Comparison of ENCODE assay signal across 9 cellular contexts in the genomic region with DNA sequence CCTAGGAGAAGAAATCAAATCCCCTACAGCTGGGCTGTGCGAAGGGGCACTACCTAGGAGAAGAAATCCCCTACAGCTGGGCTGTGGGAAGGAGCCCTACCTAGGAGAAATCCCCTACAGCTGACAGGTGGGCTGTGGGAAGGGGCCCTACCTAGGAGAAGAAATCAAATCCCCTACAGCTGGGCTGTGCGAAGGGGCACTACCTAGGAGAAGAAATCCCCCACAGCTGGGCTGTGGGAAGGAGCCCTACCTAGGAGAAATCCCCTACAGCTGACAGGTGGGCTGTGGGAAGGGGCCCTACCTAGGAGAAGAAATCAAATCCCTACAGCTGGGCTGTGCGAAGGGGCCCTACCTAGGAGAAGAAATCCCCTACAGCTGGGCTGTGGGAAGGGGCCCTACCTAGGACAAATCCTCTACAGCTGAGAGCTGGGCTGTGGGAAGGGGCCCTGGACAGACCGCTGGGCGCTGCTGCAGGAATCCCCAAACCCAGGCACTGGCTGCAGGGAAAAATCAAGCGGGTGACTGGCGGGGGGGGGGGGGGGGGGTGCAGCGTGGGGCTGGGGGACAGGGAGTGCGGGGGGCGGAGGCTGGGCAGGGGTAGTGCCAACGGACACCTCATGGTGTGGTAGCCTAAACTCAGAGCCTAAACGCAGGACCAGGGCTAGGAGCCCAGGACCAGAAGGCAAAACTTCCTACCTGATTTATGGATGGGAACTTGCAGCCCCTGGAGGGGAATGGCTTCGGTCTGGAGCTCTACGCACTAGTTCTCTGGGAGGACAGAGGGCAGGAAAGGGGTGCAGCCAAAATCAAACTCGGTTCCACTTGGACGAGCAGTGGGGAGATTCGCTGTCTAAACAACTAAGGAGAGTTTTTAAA. TPM values are rescaled to one million over a fixed set of nuclear protein-coding genes. Genes with fewer than 3 reads are reported as not detected.
A peak's percentile ranks its signal among the peaks of the same experiment; 100 is the strongest.
DNase-seq lines count a peak whose midpoint lies in the region; ATAC-seq and TF ChIP-seq lines count a peak whose summit lies in the region.
"Not testable (repeated sequence)": the region's sequence is repeated elsewhere in the genome, so short reads cannot be mapped to it uniquely, and the experiment has no call there.
"Had no signal": no experiment of that assay in that cellular context is flagged by ENCODE, and none has a peak within 500 bp of the region (broad histone marks: within the 10 kb centered on the region; RNA-seq: fewer than 3 reads in every experiment).

No MANE protein-coding gene starts in this region.

- peak overlapping the region; percentile 89 for H3K4me3 Mint-ChIP-seq in dendritic cell treated with granulocyte-macrophage colony-stimulating factor and Interleukin-4, amounts not matched to agents 40 ng/mL and 50 ng/mL, for 4 days

- not testable (repeated sequence) for TF ChIP-seq RAD21 in IMR-90 (IDR thresholded peaks at IDR 0.05; ENCODE audit: low read length)

- peak overlapping the region; percentile 83 for H3K23ac ChIP-seq in IMR-90 (ENCODE audit: low read depth, low read length)

- H3K79me1 ChIP-seq in IMR-90 (ENCODE audit: low read depth in 1 of 2, low read length in 2 of 2) = peaks cover 21 to 48% of the 10 kb centered on the region in 2 experiments; a peak in 3 of 4 replicates

- H3K4me1 Mint-ChIP-seq in dendritic cell treated with granulocyte-macrophage colony-stimulating factor and Interleukin-4, amounts not matched to agents 40 ng/mL and 50 ng/mL, for 4 days (ENCODE audit: low read depth) = peaks cover 31% of the 10 kb centered on the region

- peak overlapping the region; percentile 58 for H4K5ac ChIP-seq in IMR-90 (ENCODE audit: low read depth, low read length)

- H3K4me1 ChIP-seq in IMR-90 (ENCODE audit: control insufficient read depth, insufficient read depth, low read length) (peaks cover 12% of the 10 kb centered on the region), sigmoid colon (peaks cover 0 to 61% (median 45%) of the 10 kb centered on the region in 4 donors)

- POLR2A ChIA-PET in IMR-90 (lab: Charles Lee; ENCODE audit: unreplicated experiment) = interaction anchor here (0.6 kb wide), 1 partner anchor 171 kb away, joined by 3 read pairs; no protein-coding TSS in a partner anchor

- H3K9me3 Mint-ChIP-seq in dendritic cell treated with granulocyte-macrophage colony-stimulating factor and Interleukin-4, amounts not matched to agents 40 ng/mL and 50 ng/mL, for 4 days = not testable (repeated sequence)

- not testable (repeated sequence) for TF ChIP-seq CTCF in 22Rv1 (IDR thresholded peaks at IDR 0.05); IMR-90 (conservative IDR thresholded peaks at IDR 0.05; ENCODE audit: low read depth, low read length); kidney epithelial cell (IDR thresholded peaks at IDR 0.05; ENCODE audit: insufficient read depth, low read length, poor library complexity, severe bottlenecking); sigmoid colon (IDR thresholded peaks at IDR 0.05)

- peaks cover 36% of the 10 kb centered on the region for H3K36me3 Mint-ChIP-seq in dendritic cell treated with granulocyte-macrophage colony-stimulating factor and Interleukin-4, amounts not matched to agents 40 ng/mL and 50 ng/mL, for 4 days (ENCODE audit: low read depth)

- WGBS in IMR-90 (ENCODE audit: extremely low coverage in 2 of 2, insufficient read length in 1 of 2), 2 experiments = 0% methylated on average over 1 of the region's 17 CpGs; no CpG with 5 or more reads in 1 of the 2 experiments
- WGBS in sigmoid colon, 2 donors = 9 to 10% methylated on average over 17 of the region's 17 CpGs

- not testable (repeated sequence) for H3K9me1 ChIP-seq in IMR-90 (ENCODE audit: insufficient read depth, low read length)

- H2BK20ac ChIP-seq in IMR-90 (ENCODE audit: low read depth, low read length) = 0 out of 2 replicates have a peak overlapping the region, but pooled peaks have one; percentile 35

- H3K27me3 ChIP-seq in IMR-90 (ENCODE audit: control insufficient read depth, insufficient read depth, low read length); kidney epithelial cell (ENCODE audit: control insufficient read depth, insufficient read depth, low read length); sigmoid colon: not testable (repeated sequence)

- ATAC-seq in GM18861 (IDR thresholded peaks at IDR 0.05; ENCODE audit: unreplicated experiment) (peak; percentile 2), HG02588 (IDR thresholded peaks at IDR 0.05; ENCODE audit: unreplicated experiment) (peak; percentile 23), IMR-90 (ENCODE audit: low read depth) (peak; percentile 12)

- peak overlapping the region; percentile 52; the same call in 1 of the 3 replicates for H2BK15ac ChIP-seq in IMR-90 (ENCODE audit: low read depth, low read length)

- peak overlapping the region; percentile 58; the same call in 1 of the 2 replicates for H2BK120ac ChIP-seq in IMR-90 (ENCODE audit: low read depth, low read length)

- not testable (repeated sequence) for H3K36me3 ChIP-seq in IMR-90 (ENCODE audit: control insufficient read depth, insufficient read depth, low read length); kidney epithelial cell (ENCODE audit: control insufficient read depth, insufficient read depth, low read length)
- H3K36me3 ChIP-seq in sigmoid colon = peaks cover 0 to 11% (median 2%) of the 10 kb centered on the region in 4 donors

- peak overlapping the region; percentile 89 for H2AK9ac ChIP-seq in IMR-90 (replicated peaks; ENCODE audit: low read depth, low read length, poor library complexity)

- not testable (repeated sequence) for DNase-seq in IMR-90; kidney epithelial cell (ENCODE audit: low read depth); sigmoid colon
- DNase-seq in activated CD4-positive, alpha-beta T cell treated with anti-CD3 and anti-CD28 coated beads for 48 hours = peak; percentile 10

- peak overlapping the region; percentile 38 for H3K18ac ChIP-seq in IMR-90 (ENCODE audit: low read depth, low read length)

- peak overlapping the region; percentile 78; the same call in 1 of the 2 replicates for H2AK5ac ChIP-seq in IMR-90 (ENCODE audit: low read depth, low read length)

- intact Hi-C loops in IMR-90 (cut with micrococcal nuclease) = loop anchor here (10.0 kb wide), 1 partner anchor 148 kb away; no protein-coding TSS in a partner anchor
- intact Hi-C loops in dendritic cell treated with granulocyte-macrophage colony-stimulating factor and Interleukin-4, amounts not matched to agents 40 ng/mL and 50 ng/mL, for 4 days (cut with micrococcal nuclease) = loop anchor here (5.0 kb wide), 2 partner anchors 530 to 1055 kb away; a partner anchor contains a TSS
- intact Hi-C loops in sigmoid colon (cut with DNase I) = not testable (repeated sequence)

- H4K91ac ChIP-seq in IMR-90 (ENCODE audit: insufficient read depth, low read depth, low read length) = peak overlapping the region; percentile 64

- H3K4ac ChIP-seq in IMR-90 (ENCODE audit: low read depth, low read length) = peak overlapping the region; percentile 87

- H3K9ac ChIP-seq in IMR-90 (ENCODE audit: low read depth, low read length) = peak overlapping the region; percentile 85

- H2BK5ac ChIP-seq in IMR-90 (ENCODE audit: low read depth, low read length, poor library complexity, severe bottlenecking) = peak overlapping the region; percentile 45

- TF ChIP-seq POLR2A in IMR-90 (IDR thresholded peaks at IDR 0.05; ENCODE audit: low read depth, low read length); sigmoid colon (IDR thresholded peaks at IDR 0.05): not testable (repeated sequence)

- TF ChIP-seq EP300 in sigmoid colon (IDR thresholded peaks at IDR 0.05) = not testable (repeated sequence)

- H3K4me3 ChIP-seq in IMR-90 (ENCODE audit: insufficient read depth, low read depth, low read length) (peak overlapping the region; percentile 71), kidney epithelial cell (ENCODE audit: low read depth, low read length) (peak overlapping the region; percentile 58), sigmoid colon (peak overlapping the region; percentile 64 to 78 (median 73))

- peak overlapping the region; percentile 75 for H3K14ac ChIP-seq in IMR-90 (replicated peaks; ENCODE audit: low read depth, low read length)

- H2AFZ ChIP-seq in IMR-90 (replicated peaks; ENCODE audit: low read length, poor library complexity) = peak overlapping the region; percentile 97

- peak overlapping the region; percentile 96 for H3K56ac ChIP-seq in IMR-90 (ENCODE audit: extremely low read depth, insufficient read depth, low read length)

- peak overlapping the region; percentile 83 to 92 for H4K8ac ChIP-seq in IMR-90 (ENCODE audit: low read depth in 2 of 2, low read length in 2 of 2)

- H3K27ac Mint-ChIP-seq in dendritic cell treated with granulocyte-macrophage colony-stimulating factor and Interleukin-4, amounts not matched to agents 40 ng/mL and 50 ng/mL, for 4 days = peak overlapping the region; percentile 91

- H3K9me3 ChIP-seq in IMR-90 (ENCODE audit: control insufficient read depth, insufficient read depth, low read length); sigmoid colon: not testable (repeated sequence)

- not testable (repeated sequence) for H4K20me1 ChIP-seq in IMR-90 (ENCODE audit: insufficient read depth, low read length)

- not testable (repeated sequence) for BruUV-seq in IMR-90 (replicated peaks; lab: Mats Ljungman, UMichigan)

- dilution Hi-C loops in IMR-90 (cut with HindIII; ENCODE audit: low sequenced_read_pairs, unreplicated experiment) = not testable (repeated sequence)

- peak overlapping the region; percentile 93 for H3K27ac ChIP-seq in 22Rv1
- H3K27ac ChIP-seq in IMR-90 (ENCODE audit: insufficient read depth, low read length) = peak overlapping the region; percentile 61
- H3K27ac ChIP-seq in sigmoid colon = peak overlapping the region; percentile 80 to 90 (median 87)

- H3K27me3 Mint-ChIP-seq in dendritic cell treated with granulocyte-macrophage colony-stimulating factor and Interleukin-4, amounts not matched to agents 40 ng/mL and 50 ng/mL, for 4 days = not testable (repeated sequence)

- CTCF ChIA-PET in IMR-90 (lab: Yijun Ruan, JAX) = interaction anchor here (0.6 to 2.7 kb wide), 4 partner anchors 10 to 245 kb away, joined by 3 to 13 read pairs (median 4); no protein-coding TSS in a partner anchor

- peak overlapping the region; percentile 75 for H3K4me2 ChIP-seq in IMR-90 (ENCODE audit: low read depth, low read length)

- in situ Hi-C loops in IMR-90 (cut with MboI; ENCODE audit: low sequenced_read_pairs) = loop anchor here (25.0 kb wide), 1 partner anchor 545 kb away; a partner anchor contains a TSS

RNA-seq across cellular contexts. Expression of a gene that starts 0.5 kb away (rescaled TPM):
- total RNA-seq in IMR-90 (2012; rRNA removed) = 43.4 and 60.3 TPM in 2 replicates
- polyA plus RNA-seq in IMR-90 (2012; rRNA removed) = 31.4 and 40.6 TPM in 2 replicates
- 7.4 and 9.0 TPM in 2 replicates for polyA plus RNA-seq in IMR-90 (2012; cell fraction: cytosol; rRNA removed)
- 3.4 and 35.0 TPM in 2 replicates for polyA plus RNA-seq in IMR-90 (2012; cell fraction: nucleus; rRNA removed; ENCODE audit: low replicate concordance)
- 38.0 and 38.4 TPM in 2 replicates for total RNA-seq in kidney epithelial cell
- total RNA-seq in sigmoid colon = 10 to 100 TPM; 25.1 to 43.2 (median 34.8) TPM
- polyA plus RNA-seq in sigmoid colon = 10 to 100 TPM; 10.4 to 25.2 (median 14.1) TPM

RNA-seq across cellular contexts. Expression of a gene that starts 0.6 kb away (rescaled TPM):
- total RNA-seq in IMR-90 (2012; rRNA removed) (16.5 and 23.9 TPM in 2 replicates), kidney epithelial cell (8.6 and 9.5 TPM in 2 replicates), sigmoid colon (10 to 100 TPM; 21.6 to 31.7 (median 24.8) TPM)
- polyA plus RNA-seq in IMR-90 (2012; rRNA removed) (8.1 and 9.3 TPM in 2 replicates), sigmoid colon (10 to 100 TPM in 1 of 3 donors, 1 to 10 TPM in 2; 7.6 to 10.8 (median 8.4) TPM)
- 2.2 and 3.2 TPM in 2 replicates for polyA plus RNA-seq in IMR-90 (2012; cell fraction: cytosol; rRNA removed)
- polyA plus RNA-seq in IMR-90 (2012; cell fraction: nucleus; rRNA removed; ENCODE audit: low replicate concordance) = 1.3 and 7.7 TPM in 2 replicates

RNA-seq across cellular contexts. Expression of a gene that starts 58.7 kb away (rescaled TPM):
- total RNA-seq in IMR-90 (2012; rRNA removed) (not detected in 2 replicates), kidney epithelial cell (not detected in 2 replicates), sigmoid colon (under 1 TPM; 0.14 to 0.55 (median 0.26) TPM)
- polyA plus RNA-seq in IMR-90 (2012; rRNA removed) (not detected in 2 replicates), sigmoid colon (under 1 TPM in 1 of 3 donors, not detected in 2; 0.26 TPM)
- not detected in 2 replicates for polyA plus RNA-seq in IMR-90 (2012; cell fraction: cytosol; rRNA removed)
- not detected in 2 replicates for polyA plus RNA-seq in IMR-90 (2012; cell fraction: nucleus; rRNA removed; ENCODE audit: low replicate concordance)
- total RNA-seq: NCI-H460 had no signal
